11 cellular contexts compared by ENCODE assay signal in genomic region chr7:117132385-117133120, GRCh38.
DNase-seq lines count a peak whose midpoint lies in the region; ATAC-seq and TF ChIP-seq lines count a peak whose summit lies in the region.
"Had no signal": no experiment of that assay in that cellular context is flagged by ENCODE, and none has a peak within 500 bp of the region (broad histone marks: within the 10 kb centered on the region; RNA-seq: fewer than 3 reads in every experiment).

No MANE protein-coding gene starts in this region.

- peak overlapping the region; percentile 59 for H3K4me3 ChIP-seq in PC-3 (ENCODE audit: low read length)
- H3K4me3 ChIP-seq in BE2C (ENCODE audit: low read depth, low read length) = no peak overlapping the region
- H3K4me3 ChIP-seq: lower lobe of right lung had no signal

- POLR2A ChIA-PET in PC-3 (lab: Charles Lee; ENCODE audit: unreplicated experiment) = interaction anchor here (0.6 kb wide), 3 partner anchors 13 to 264 kb away, joined by 3 to 4 read pairs (median 4); no protein-coding TSS in a partner anchor

- H2AFZ ChIP-seq in PC-3 (ENCODE audit: low read length) = peak overlapping the region; percentile 61

- no peaks in the 10 kb centered on the region for H3K9me2 ChIP-seq in PC-3 (replicated peaks; ENCODE audit: low read length)

- no peaks in the 10 kb centered on the region for H3K79me2 ChIP-seq in PC-3 (ENCODE audit: low read length)

- peak overlapping the region; percentile 90 for H3K4me2 ChIP-seq in PC-3 (ENCODE audit: low read length)

- TF ChIP-seq CTCF in PC-3 (conservative IDR thresholded peaks at IDR 0.05; ENCODE audit: low read depth, low read length) (no peak), endothelial cell (IDR thresholded peaks at IDR 0.05; ENCODE audit: unreplicated experiment) (no peak), osteocyte (IDR thresholded peaks at IDR 0.05) (no peak), BE2C (IDR thresholded peaks at IDR 0.05; ENCODE audit: low read depth, low read length) (no peak)

- peak overlapping the region; percentile 98 for H3K27ac ChIP-seq in PC-3 (ENCODE audit: low read length)
- H3K27ac ChIP-seq: lower lobe of right lung had no signal

- H3K4me1 ChIP-seq in PC-3 (ENCODE audit: insufficient read depth, low read length) (peaks cover 33% of the 10 kb centered on the region), BE2C (no peaks in the 10 kb centered on the region; the same call in 1 of the 2 replicates)

- H3K27me3 Mint-ChIP-seq in endothelial cell (ENCODE audit: unreplicated experiment) = no peaks in the 10 kb centered on the region
- H3K27me3 Mint-ChIP-seq in osteocyte (ENCODE audit: unreplicated experiment) = no peaks in the 10 kb centered on the region

- DNase-seq in GM04504 (ENCODE audit: low read depth) (peak; percentile 90), PC-3 (peak; percentile 93), endothelial cell (ENCODE audit: low spot score) (no peak), osteocyte (ENCODE audit: extremely low spot score, unreplicated experiment) (no peak), BE2C (no peak), medulla oblongata (ENCODE audit: extremely low spot score) (no peak)
- DNase-seq: activated CD4-positive, alpha-beta T cell treated with anti-CD3 and anti-CD28 coated beads, Interleukin-2, amount 50 U/mL, for 1 hour; anterior cingulate cortex; lower lobe of right lung had no signal

- H4K20me1 ChIP-seq in PC-3 (ENCODE audit: low read length) = no peaks in the 10 kb centered on the region

- peak overlapping the region; percentile 84 for H3K9ac ChIP-seq in PC-3 (ENCODE audit: low read length)

- ATAC-seq in PC-3 (peak; percentile 97), HG03097 (IDR thresholded peaks at IDR 0.05; ENCODE audit: low FRiP score, unreplicated experiment) (no peak), GM21723 (IDR thresholded peaks at IDR 0.05; ENCODE audit: unreplicated experiment) (no peak)
- ATAC-seq: lower lobe of right lung had no signal

- peaks cover 24% of the 10 kb centered on the region for H3K4me1 Mint-ChIP-seq in endothelial cell (ENCODE audit: unreplicated experiment)
- peaks cover 49% of the 10 kb centered on the region for H3K4me1 Mint-ChIP-seq in osteocyte (ENCODE audit: unreplicated experiment)

- intact Hi-C loops in PC-3 (cut with micrococcal nuclease) = loop anchor here (1.0 to 5.0 kb wide), 3 partner anchors 25 to 138 kb away; no protein-coding TSS in a partner anchor

- H3K36me3 ChIP-seq in PC-3 (ENCODE audit: low read depth, low read length) (no peaks in the 10 kb centered on the region; the same call in 1 of the 2 replicates), BE2C (peaks cover 20% of the 10 kb centered on the region)

- no TSS peak for BruUV-seq in PC-3 (replicated peaks; lab: Mats Ljungman, UMichigan)

- H3K9me3 Mint-ChIP-seq in endothelial cell (ENCODE audit: unreplicated experiment) (no peaks in the 10 kb centered on the region), osteocyte (ENCODE audit: unreplicated experiment) (no peaks in the 10 kb centered on the region)

- H3K4me3 Mint-ChIP-seq in endothelial cell (ENCODE audit: unreplicated experiment) (no peak overlapping the region), osteocyte (ENCODE audit: unreplicated experiment) (no peak overlapping the region)

- CTCF ChIA-PET in PC-3 (lab: Charles Lee) = interaction anchor here (0.5 kb wide), 1 partner anchor 202 kb away, joined by 4 read pairs; no protein-coding TSS in a partner anchor

- H3F3A ChIP-seq in PC-3 (ENCODE audit: low read length, unreplicated experiment) = peaks cover 17% of the 10 kb centered on the region

- H3K36me3 Mint-ChIP-seq in endothelial cell (ENCODE audit: low read depth, unreplicated experiment) = peaks cover 28% of the 10 kb centered on the region
- H3K36me3 Mint-ChIP-seq in osteocyte (ENCODE audit: unreplicated experiment) = peaks cover 44% of the 10 kb centered on the region

- no peaks in the 10 kb centered on the region for H3K9me3 ChIP-seq in PC-3 (ENCODE audit: low read length)
- H3K9me3 ChIP-seq in BE2C = no peaks in the 10 kb centered on the region
- H3K9me3 ChIP-seq: lower lobe of right lung had no signal

- H3K27me3 ChIP-seq in PC-3 (ENCODE audit: low read length) (no peaks in the 10 kb centered on the region), BE2C (no peaks in the 10 kb centered on the region)

- H3K27ac Mint-ChIP-seq in endothelial cell (ENCODE audit: unreplicated experiment) (peak overlapping the region; percentile 78), osteocyte (ENCODE audit: unreplicated experiment) (peak overlapping the region; percentile 83)

Comparison
In these comparisons a context has a peak if more than half of its experiments do, and no peak if none do; other contexts are left out.
1. DNase-seq: peak in GM04504 (single experiment) and PC-3 (single experiment); none in endothelial cell (single experiment), osteocyte (single experiment), BE2C (single experiment) and medulla oblongata (single experiment).